In genomic region chr17:44108440-44109311, GRCh38 we compare ENCODE assay signal across 8 cellular contexts. TPM values are rescaled to one million over a fixed set of nuclear protein-coding genes. Genes with fewer than 3 reads are reported as not detected.
DNase-seq lines count a peak whose midpoint lies in the region; ATAC-seq and TF ChIP-seq lines count a peak whose summit lies in the region.

No MANE protein-coding gene starts in this region.

- peaks cover 42% of the 10 kb centered on the region for H3K4me1 Mint-ChIP-seq in endothelial cell (ENCODE audit: unreplicated experiment)

- no peak for TF ChIP-seq CTCF in endothelial cell (IDR thresholded peaks at IDR 0.05; ENCODE audit: unreplicated experiment)

- no peaks in the 10 kb centered on the region for H3K9me3 Mint-ChIP-seq in endothelial cell (ENCODE audit: unreplicated experiment)

- no peak for ATAC-seq in HG03280 (IDR thresholded peaks at IDR 0.05; ENCODE audit: unreplicated experiment)

- H3K27me3 Mint-ChIP-seq in endothelial cell (ENCODE audit: unreplicated experiment), result peaks cover 8% of the 10 kb centered on the region

- H3K36me3 Mint-ChIP-seq in endothelial cell (ENCODE audit: low read depth, unreplicated experiment), result no peaks in the 10 kb centered on the region

- no peak overlapping the region for H3K27ac Mint-ChIP-seq in endothelial cell (ENCODE audit: unreplicated experiment)

- no peak overlapping the region for H3K4me3 Mint-ChIP-seq in endothelial cell (ENCODE audit: unreplicated experiment)

- DNase-seq in HCEC 1CT, result peak; percentile 96
- peak in 36 of 58 donors; percentile 15 to 79 (median 34) for DNase-seq in anterior cingulate cortex (lab: John Stamatoyannopoulos, UW)
- DNase-seq in hypothalamus (lab: John Stamatoyannopoulos, UW), result peak in 31 of 51 donors; percentile 15 to 84 (median 40)
- DNase-seq in smooth muscle cell of the brain vasculature (ENCODE audit: low read depth, low spot score), result peak; percentile 90
- DNase-seq in RPMI8226, result no peak
- no peak for DNase-seq in stimulated activated CD4-positive, alpha-beta T cell treated with anti-CD3 and anti-CD28 coated beads, Interleukin-2, amount 100 ng/mL, for 24 hours
- DNase-seq in endothelial cell (ENCODE audit: low spot score), result no peak

RNA-seq across cellular contexts. Expression of gene HDAC5, which starts 14.8 kb away (rescaled TPM):
- 51.4 TPM for total RNA-seq in endothelial cell (ENCODE audit: unreplicated experiment)

RNA-seq across cellular contexts. Expression of gene HROB, which starts 33.1 kb away (rescaled TPM):
- total RNA-seq in endothelial cell (ENCODE audit: unreplicated experiment), result 6.1 TPM

RNA-seq across cellular contexts. Expression of gene G6PC3, which starts 38.1 kb away (rescaled TPM):
- 113 TPM for total RNA-seq in endothelial cell (ENCODE audit: unreplicated experiment)

RNA-seq across cellular contexts. Expression of gene LSM12, which starts 42.2 kb away (rescaled TPM):
- 63.0 TPM for total RNA-seq in endothelial cell (ENCODE audit: unreplicated experiment)

Comparison
In these comparisons a context has a peak if more than half of its experiments do, and no peak if none do; other contexts are left out.
1. DNase-seq: peak in HCEC 1CT (single experiment), anterior cingulate cortex (36 of 58), hypothalamus (31 of 51) and smooth muscle cell of the brain vasculature (single experiment); none in RPMI8226 (single experiment), stimulated activated CD4-positive, alpha-beta T cell treated with anti-CD3 and anti-CD28 coated beads, Interleukin-2, amount 100 ng/mL, for 24 hours (0 of 2) and endothelial cell (single experiment).